In the genomic region with DNA sequence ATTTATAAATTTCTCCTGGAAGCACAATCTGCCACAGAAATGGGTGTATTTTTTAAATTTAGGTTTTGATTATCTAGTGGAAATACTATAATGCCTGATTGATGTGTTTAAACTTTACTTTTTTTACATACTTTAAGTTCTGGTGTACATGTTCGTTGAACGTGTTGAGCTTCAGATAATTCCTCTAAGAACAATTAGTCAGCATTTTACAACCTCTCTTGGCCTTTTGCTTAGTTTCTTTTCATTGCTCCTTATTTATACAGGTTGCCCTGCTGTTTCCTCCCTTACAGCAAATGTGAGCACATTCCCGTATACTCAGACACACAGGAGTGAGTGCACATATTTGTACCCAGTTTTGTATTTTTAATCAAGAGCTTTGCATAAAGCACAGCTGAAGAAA, we compare ENCODE assay signal across 27 cellular contexts.
"Had no signal": no experiment of that assay in that cellular context is flagged by ENCODE, and none has a peak within 500 bp of the region (broad histone marks: within the 10 kb centered on the region; RNA-seq: fewer than 3 reads in every experiment).

No MANE protein-coding gene starts in this region.

- H3K27ac ChIP-seq: esophagus squamous epithelium, gastroesophageal sphincter, parathyroid adenoma, prostate gland, spleen, tibial nerve, upper lobe of right lung, vagina had no signal

- H3K9ac ChIP-seq: parathyroid adenoma had no signal

- H3K27me3 Mint-ChIP-seq: naive B cell; stimulated activated memory B cell treated with anti-CD40 and anti-IgM and Interleukin-4, amounts not matched to agents 10 μg/mL and 1 μg/mL and 100 μg/mL, for 72 hours; stimulated activated naive CD8-positive, alpha-beta T cell treated with anti-CD3 and anti-CD28 coated beads, Interleukin-15, Interleukin-2, amounts not matched to agents 100 ng/mL and 50 ng/mL, for 24 hours had no signal

- ATAC-seq: gastroesophageal sphincter; left cardiac atrium; left ventricle myocardium superior; sciatic nerve; stimulated activated memory B cell treated with anti-CD40 and anti-IgM and Interleukin-4, amounts not matched to agents 10 μg/mL and 1 μg/mL and 100 μg/mL, for 72 hours; upper lobe of right lung had no signal

- H3K9me3 Mint-ChIP-seq: nephron progenitor cell had no signal

- H3K36me3 Mint-ChIP-seq: naive B cell; stimulated activated memory B cell treated with anti-CD40 and anti-IgM and Interleukin-4, amounts not matched to agents 10 μg/mL and 1 μg/mL and 100 μg/mL, for 72 hours had no signal

- H3K36me3 ChIP-seq: esophagus squamous epithelium, gastroesophageal sphincter, prostate gland, spleen, tibial nerve, upper lobe of right lung, vagina had no signal

- FAIRE-seq: endometrium had no signal

- H2AFZ ChIP-seq: parathyroid adenoma had no signal

- H3K9me3 ChIP-seq: esophagus squamous epithelium, gastroesophageal sphincter, prostate gland, spleen, tibial nerve, upper lobe of right lung, vagina had no signal

- H3K4me3 ChIP-seq: esophagus squamous epithelium, gastroesophageal sphincter, lung, prostate gland, spleen, tibial nerve, upper lobe of right lung, vagina had no signal

- H3K4me1 ChIP-seq: gastroesophageal sphincter, parathyroid adenoma, prostate gland, spleen, tibial nerve, upper lobe of right lung, vagina had no signal

- H3K4me3 Mint-ChIP-seq: naive B cell; nephron progenitor cell; stimulated activated memory B cell treated with anti-CD40 and anti-IgM and Interleukin-4, amounts not matched to agents 10 μg/mL and 1 μg/mL and 100 μg/mL, for 72 hours; stimulated activated naive CD8-positive, alpha-beta T cell treated with anti-CD3 and anti-CD28 coated beads, Interleukin-15, Interleukin-2, amounts not matched to agents 100 ng/mL and 50 ng/mL, for 24 hours had no signal

- H3K79me2 ChIP-seq: parathyroid adenoma had no signal

- H3K4me1 Mint-ChIP-seq: naive B cell; nephron progenitor cell; stimulated activated memory B cell treated with anti-CD40 and anti-IgM and Interleukin-4, amounts not matched to agents 10 μg/mL and 1 μg/mL and 100 μg/mL, for 72 hours had no signal

- H3K27me3 ChIP-seq: esophagus squamous epithelium, gastroesophageal sphincter, spleen, tibial nerve, upper lobe of right lung, vagina had no signal

- DNase-seq: effector memory CD4-positive, alpha-beta T cell; esophagus squamous epithelium; foreskin fibroblast; glutamatergic neuron; kidney; left cardiac atrium; left ventricle myocardium superior; mesenchymal stem cell; midbrain; naive B cell; nephron progenitor cell; retina; spleen; stimulated activated CD4-positive, alpha-beta T cell treated with anti-CD3 and anti-CD28 coated beads, Interleukin-15, amount 100 ng/mL, for 24 hours; stimulated activated CD4-positive, alpha-beta T cell treated with anti-CD3 and anti-CD28 coated beads, Interleukin-1b, Interleukin-23, amount 100 ng/mL, for 48 hours; stimulated activated CD4-positive, alpha-beta T cell treated with anti-CD3 and anti-CD28 coated beads, Interleukin-4, amount 100 ng/mL, for 24 hours; upper lobe of right lung had no signal

- H3K27ac Mint-ChIP-seq: naive B cell; nephron progenitor cell; stimulated activated memory B cell treated with anti-CD40 and anti-IgM and Interleukin-4, amounts not matched to agents 10 μg/mL and 1 μg/mL and 100 μg/mL, for 72 hours; stimulated activated naive CD8-positive, alpha-beta T cell treated with anti-CD3 and anti-CD28 coated beads, Interleukin-15, Interleukin-2, amounts not matched to agents 100 ng/mL and 50 ng/mL, for 24 hours had no signal
